ENCODE assay signal across 10 cellular contexts in genomic region chr12:98422809-98423208, GRCh38.
A peak's percentile ranks its signal among the peaks of the same experiment; 100 is the strongest.
DNase-seq lines count a peak whose midpoint lies in the region; TF ChIP-seq lines count a peak whose summit lies in the region.
"Had no signal": no experiment of that assay in that cellular context is flagged by ENCODE, and none has a peak within 500 bp of the region (broad histone marks: within the 10 kb centered on the region; RNA-seq: fewer than 3 reads in every experiment).

No MANE protein-coding gene starts in this region.

- no peak overlapping the region for H3K4me3 ChIP-seq in epithelial cell of proximal tubule (ENCODE audit: low read depth, low read length)
- H3K4me3 ChIP-seq: prostate gland had no signal

- peak; percentile 13 for DNase-seq in EL
- DNase-seq in NCI-H69 (lab: John Stamatoyannopoulos, UW), result peak; percentile 78
- no peak for DNase-seq in epithelial cell of proximal tubule (ENCODE audit: low read depth)
- DNase-seq in renal cortical epithelial cell (ENCODE audit: low read depth), result peak; percentile 22
- no peak for DNase-seq in activated CD4-positive, alpha-beta T cell treated with anti-CD3 and anti-CD28 coated beads for 48 hours
- no peak for DNase-seq in NCI-H446 treated with DMSO at 0.1 percent for 48 hours (lab: John Stamatoyannopoulos, UW)
- DNase-seq in NCI-H524 treated with DMSO at 0.1 percent for 48 hours (lab: John Stamatoyannopoulos, UW), result no peak
- DNase-seq: activated CD8-positive, alpha-beta T cell treated with anti-CD3 and anti-CD28 coated beads for 36 hours; SK-N-SH had no signal

- TF ChIP-seq CTCF in epithelial cell of proximal tubule (conservative IDR thresholded peaks at IDR 0.05; ENCODE audit: low read depth, low read length), result peak; percentile 70

Comparison
In these comparisons a context has a peak if more than half of its experiments do, and no peak if none do; other contexts are left out.
1. DNase-seq: peak in EL (single experiment), NCI-H69 (single experiment) and renal cortical epithelial cell (single experiment); none in epithelial cell of proximal tubule (single experiment), activated CD4-positive, alpha-beta T cell treated with anti-CD3 and anti-CD28 coated beads for 48 hours (single experiment), NCI-H446 treated with DMSO at 0.1 percent for 48 hours (single experiment) and NCI-H524 treated with DMSO at 0.1 percent for 48 hours (single experiment).